ENCODE assay signal across 8 cellular contexts in the genomic region with DNA sequence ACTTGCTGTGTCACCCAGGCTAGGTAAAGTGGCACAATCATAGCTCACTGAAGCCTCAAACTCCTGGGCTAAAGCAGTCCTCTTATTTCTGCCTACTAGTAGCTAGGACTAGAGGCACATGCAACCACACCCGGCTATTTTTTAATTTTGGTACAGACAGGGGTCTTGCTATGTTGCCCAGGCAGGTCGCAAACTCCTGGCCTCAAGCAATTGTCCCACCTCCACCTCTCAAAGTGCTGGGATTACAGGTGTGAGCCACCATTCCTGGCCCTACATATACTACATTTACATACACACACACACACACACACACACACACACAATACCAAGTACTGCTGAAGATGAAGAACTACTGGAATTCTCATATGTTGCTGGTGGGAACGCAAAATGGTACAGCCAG. TPM values are rescaled to one million over a fixed set of nuclear protein-coding genes. Genes with fewer than 3 reads are reported as not detected.
"Had no signal": no experiment of that assay in that cellular context is flagged by ENCODE, and none has a peak within 500 bp of the region (broad histone marks: within the 10 kb centered on the region; RNA-seq: fewer than 3 reads in every experiment).

No MANE protein-coding gene starts in this region.

- H3K9me3 Mint-ChIP-seq: IgD-negative memory B cell had no signal

- DNase-seq: IMR-90, KBM-7, KG1 had no signal

- H3K4me3 Mint-ChIP-seq: IgD-negative memory B cell had no signal

- ATAC-seq: HepG2, K562 had no signal

- H3K4me3 ChIP-seq: K562 had no signal

- H3K4me1 Mint-ChIP-seq: IgD-negative memory B cell had no signal

- H3K27ac Mint-ChIP-seq: IgD-negative memory B cell had no signal

- H3K27ac ChIP-seq: HL-60 had no signal

- H3K27me3 Mint-ChIP-seq: IgD-negative memory B cell had no signal

- H3K36me3 Mint-ChIP-seq: IgD-negative memory B cell had no signal

RNA-seq across cellular contexts. Expression of a gene that starts 26.9 kb away (rescaled TPM):
- total RNA-seq: HepG2, HT1080, IMR-90, K562 had no signal
